In the genomic region with DNA sequence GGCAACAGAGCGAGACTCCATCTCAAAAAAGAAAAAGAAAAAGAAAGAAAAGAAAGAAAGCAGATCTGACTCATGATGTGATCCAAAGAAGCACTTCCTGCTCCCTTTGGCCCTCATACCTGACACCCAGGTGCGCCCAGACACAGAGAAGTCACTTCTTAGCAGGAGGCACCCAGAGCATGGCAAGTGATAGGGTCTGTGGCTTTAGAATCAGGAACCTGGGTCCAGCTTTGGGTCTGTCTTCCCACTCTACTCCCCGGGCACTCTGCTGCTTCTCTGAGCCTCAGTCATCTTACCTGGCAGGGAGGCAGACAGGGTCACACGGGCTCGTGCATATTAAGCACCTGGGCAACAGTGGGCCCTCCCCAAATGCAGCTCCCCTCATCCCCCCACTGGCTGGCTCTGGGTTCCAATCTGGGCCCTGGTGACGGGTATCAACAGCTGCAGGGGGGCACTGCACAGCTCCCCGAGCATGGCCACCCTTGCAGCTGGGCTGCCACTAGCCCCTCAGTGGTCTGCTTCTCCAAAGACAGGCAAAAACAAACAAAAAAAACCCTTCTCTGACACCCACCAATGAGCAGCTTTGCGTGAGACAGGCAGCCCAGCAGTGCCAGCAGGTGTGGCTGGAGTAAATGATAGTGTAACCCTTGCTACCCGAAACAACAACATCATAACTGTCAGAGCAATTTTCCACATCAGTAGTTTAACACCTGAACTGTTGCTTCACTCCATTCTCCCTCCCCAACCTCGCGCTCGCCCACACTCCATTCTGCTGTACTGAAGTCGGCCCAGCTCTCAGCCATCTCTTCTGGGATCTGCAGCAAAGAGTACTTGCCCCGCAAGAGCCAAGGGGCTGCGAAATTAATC, we compare ENCODE assay signal across 10 cellular contexts.
A peak's percentile ranks its signal among the peaks of the same experiment; 100 is the strongest.
DNase-seq lines count a peak whose midpoint lies in the region; ATAC-seq, FAIRE-seq and TF ChIP-seq lines count a peak whose summit lies in the region.
"Had no signal": no experiment of that assay in that cellular context is flagged by ENCODE, and none has a peak within 500 bp of the region (broad histone marks: within the 10 kb centered on the region; RNA-seq: fewer than 3 reads in every experiment).

No MANE protein-coding gene starts in this region.

- H3K27ac Mint-ChIP-seq in activated T-helper 1 cell treated with anti-CD3 and anti-CD28 coated beads, Interleukin-12 subunit alpha, Interleukin-12 subunit beta, Interleukin-2, Interleukin-4 antibody, amounts not matched to agents 30 ng/mL and 10 ng/mL and 1 ng/mL, durations not matched to agents 14 hours and 24 hours and 36 hours = no peak overlapping the region

- H3K4me1 ChIP-seq in vagina (no peaks in the 10 kb centered on the region), suprapubic skin (no peaks in the 10 kb centered on the region)

- peak; percentile 47 for TF ChIP-seq POLR2A in Raji (IDR thresholded peaks at IDR 0.05; ENCODE audit: insufficient read depth, low read depth, low read length)
- TF ChIP-seq POLR2A in vagina (IDR thresholded peaks at IDR 0.05) = no peak
- no peak for TF ChIP-seq POLR2A in suprapubic skin (IDR thresholded peaks at IDR 0.05)

- H3K27me3 Mint-ChIP-seq in activated T-helper 1 cell treated with anti-CD3 and anti-CD28 coated beads, Interleukin-12 subunit alpha, Interleukin-12 subunit beta, Interleukin-2, Interleukin-4 antibody, amounts not matched to agents 30 ng/mL and 10 ng/mL and 1 ng/mL, durations not matched to agents 14 hours and 24 hours and 36 hours (ENCODE audit: insufficient read depth) = peaks cover 3% of the 10 kb centered on the region

- no peak overlapping the region for H3K4me3 Mint-ChIP-seq in activated T-helper 1 cell treated with anti-CD3 and anti-CD28 coated beads, Interleukin-12 subunit alpha, Interleukin-12 subunit beta, Interleukin-2, Interleukin-4 antibody, amounts not matched to agents 30 ng/mL and 10 ng/mL and 1 ng/mL, durations not matched to agents 14 hours and 24 hours and 36 hours
- H3K4me3 Mint-ChIP-seq: nephron progenitor cell had no signal

- no peaks in the 10 kb centered on the region for H3K9me3 ChIP-seq in vagina
- no peaks in the 10 kb centered on the region for H3K9me3 ChIP-seq in suprapubic skin

- 77% methylated on average over 11 of the region's 15 CpGs for whole genome bisulfite sequencing in suprapubic skin

- H3K4me3 ChIP-seq in vagina (no peak overlapping the region), suprapubic skin (no peak overlapping the region)

- H3K9me3 Mint-ChIP-seq in activated T-helper 1 cell treated with anti-CD3 and anti-CD28 coated beads, Interleukin-12 subunit alpha, Interleukin-12 subunit beta, Interleukin-2, Interleukin-4 antibody, amounts not matched to agents 30 ng/mL and 10 ng/mL and 1 ng/mL, durations not matched to agents 14 hours and 24 hours and 36 hours = no peaks in the 10 kb centered on the region
- H3K9me3 Mint-ChIP-seq: nephron progenitor cell had no signal

- DNase-seq in GM18507 (ENCODE audit: extremely low spot score, insufficient read length, low read depth) (peak; percentile 71), cerebellum (ENCODE audit: low spot score) (no peak), vagina (ENCODE audit: extremely low spot score in 2 of 2) (no peak), suprapubic skin (ENCODE audit: low spot score in 2 of 2) (no peak)
- no peak for DNase-seq in activated T-helper 1 cell treated with anti-CD3 and anti-CD28 coated beads, Interleukin-12 subunit alpha, Interleukin-12 subunit beta, Interleukin-2, Interleukin-4 antibody, amounts not matched to agents 30 ng/mL and 10 ng/mL and 1 ng/mL, durations not matched to agents 14 hours and 24 hours and 36 hours (ENCODE audit: low spot score)
- DNase-seq: activated naive CD4-positive, alpha-beta T cell treated with Interleukin-2 at 50 U/mL for 16 hours; nephron progenitor cell had no signal

- H3K27me3 ChIP-seq in vagina (no peaks in the 10 kb centered on the region), suprapubic skin (peaks cover 34% of the 10 kb centered on the region)

- H3K36me3 Mint-ChIP-seq in activated T-helper 1 cell treated with anti-CD3 and anti-CD28 coated beads, Interleukin-12 subunit alpha, Interleukin-12 subunit beta, Interleukin-2, Interleukin-4 antibody, amounts not matched to agents 30 ng/mL and 10 ng/mL and 1 ng/mL, durations not matched to agents 14 hours and 24 hours and 36 hours (ENCODE audit: low read depth) = no peaks in the 10 kb centered on the region

- ATAC-seq in GM21576 (IDR thresholded peaks at IDR 0.05; ENCODE audit: unreplicated experiment) = peak; percentile 64
- ATAC-seq in HG03521 (IDR thresholded peaks at IDR 0.05; ENCODE audit: unreplicated experiment) = peak; percentile 78

- H3K4me1 Mint-ChIP-seq in activated T-helper 1 cell treated with anti-CD3 and anti-CD28 coated beads, Interleukin-12 subunit alpha, Interleukin-12 subunit beta, Interleukin-2, Interleukin-4 antibody, amounts not matched to agents 30 ng/mL and 10 ng/mL and 1 ng/mL, durations not matched to agents 14 hours and 24 hours and 36 hours (ENCODE audit: low read depth) = no peaks in the 10 kb centered on the region

- intact Hi-C loops in vagina (cut with DNase I) = no loop called here
- intact Hi-C loops in activated T-helper 1 cell treated with anti-CD3 and anti-CD28 coated beads, Interleukin-12 subunit alpha, Interleukin-12 subunit beta, Interleukin-2, Interleukin-4 antibody, amounts not matched to agents 30 ng/mL and 10 ng/mL and 1 ng/mL, durations not matched to agents 14 hours and 24 hours and 36 hours (cut with micrococcal nuclease) = no loop called here

- peak; percentile 95 for FAIRE-seq in GM18507 (lab: Jason Lieb, UNC)

- no peak overlapping the region for H3K27ac ChIP-seq in vagina
- no peak overlapping the region for H3K27ac ChIP-seq in suprapubic skin

- TF ChIP-seq EP300 in suprapubic skin (IDR thresholded peaks at IDR 0.05) = no peak

- H3K36me3 ChIP-seq in vagina = no peaks in the 10 kb centered on the region
- H3K36me3 ChIP-seq in suprapubic skin = no peaks in the 10 kb centered on the region

- TF ChIP-seq CTCF in vagina (IDR thresholded peaks at IDR 0.05) (no peak), suprapubic skin (IDR thresholded peaks at IDR 0.05) (no peak)
